In genomic region chr21:33936221-33937038, GRCh38 we compare ENCODE assay signal across 12 cellular contexts. TPM values are rescaled to one million over a fixed set of nuclear protein-coding genes. Genes with fewer than 3 reads are reported as not detected.
A peak's percentile ranks its signal among the peaks of the same experiment; 100 is the strongest.
DNase-seq lines count a peak whose midpoint lies in the region; ATAC-seq and TF ChIP-seq lines count a peak whose summit lies in the region.
"Had no signal": no experiment of that assay in that cellular context is flagged by ENCODE, and none has a peak within 500 bp of the region (broad histone marks: within the 10 kb centered on the region; RNA-seq: fewer than 3 reads in every experiment).

No MANE protein-coding gene starts in this region.

- ATAC-seq in HG02610 (IDR thresholded peaks at IDR 0.05; ENCODE audit: unreplicated experiment) (no peak), GM18858 (IDR thresholded peaks at IDR 0.05; ENCODE audit: unreplicated experiment) (no peak), GM18868 (IDR thresholded peaks at IDR 0.05; ENCODE audit: unreplicated experiment) (no peak)

- peak overlapping the region; percentile 64 for H3K27ac Mint-ChIP-seq in dendritic cell treated with granulocyte-macrophage colony-stimulating factor and Interleukin-4, amounts not matched to agents 40 ng/mL and 50 ng/mL, for 4 days

- H3K36me3 Mint-ChIP-seq in dendritic cell treated with granulocyte-macrophage colony-stimulating factor and Interleukin-4, amounts not matched to agents 40 ng/mL and 50 ng/mL, for 4 days (ENCODE audit: low read depth): no peaks in the 10 kb centered on the region
- H3K36me3 Mint-ChIP-seq: stimulated activated naive B cell treated with anti-CD40 and anti-IgM and Interleukin-4, amounts not matched to agents 10 μg/mL and 1 μg/mL and 100 μg/mL, for 72 hours had no signal

- no peak overlapping the region for H3K4me3 Mint-ChIP-seq in dendritic cell treated with granulocyte-macrophage colony-stimulating factor and Interleukin-4, amounts not matched to agents 40 ng/mL and 50 ng/mL, for 4 days
- H3K4me3 Mint-ChIP-seq: stimulated activated naive B cell treated with anti-CD40 and anti-IgM and Interleukin-4, amounts not matched to agents 10 μg/mL and 1 μg/mL and 100 μg/mL, for 72 hours had no signal

- no peaks in the 10 kb centered on the region for H3K36me3 ChIP-seq in sigmoid colon

- no peak for TF ChIP-seq EP300 in sigmoid colon (IDR thresholded peaks at IDR 0.05)

- intact Hi-C loops in dendritic cell treated with granulocyte-macrophage colony-stimulating factor and Interleukin-4, amounts not matched to agents 40 ng/mL and 50 ng/mL, for 4 days (cut with micrococcal nuclease): loop anchor here (5.0 kb wide), 1 partner anchor 41 kb away; no protein-coding TSS in a partner anchor
- intact Hi-C loops in sigmoid colon (cut with DNase I): no loop called here

- no peak for TF ChIP-seq POLR2A in sigmoid colon (IDR thresholded peaks at IDR 0.05)

- TF ChIP-seq CTCF in sigmoid colon (IDR thresholded peaks at IDR 0.05): no peak

- H3K27me3 Mint-ChIP-seq in dendritic cell treated with granulocyte-macrophage colony-stimulating factor and Interleukin-4, amounts not matched to agents 40 ng/mL and 50 ng/mL, for 4 days: no peaks in the 10 kb centered on the region
- H3K27me3 Mint-ChIP-seq: stimulated activated naive B cell treated with anti-CD40 and anti-IgM and Interleukin-4, amounts not matched to agents 10 μg/mL and 1 μg/mL and 100 μg/mL, for 72 hours had no signal

- H3K27ac ChIP-seq in sigmoid colon: peak overlapping the region in 3 of 4 donors; percentile 34 to 56 (median 36)

- 61 to 76% methylated on average over 5 of the region's 5 CpGs for WGBS in sigmoid colon, 2 donors

- no peak overlapping the region for H3K4me3 ChIP-seq in sigmoid colon

- H3K9me3 Mint-ChIP-seq in dendritic cell treated with granulocyte-macrophage colony-stimulating factor and Interleukin-4, amounts not matched to agents 40 ng/mL and 50 ng/mL, for 4 days: no peaks in the 10 kb centered on the region
- H3K9me3 Mint-ChIP-seq: stimulated activated naive B cell treated with anti-CD40 and anti-IgM and Interleukin-4, amounts not matched to agents 10 μg/mL and 1 μg/mL and 100 μg/mL, for 72 hours had no signal

- no peaks in the 10 kb centered on the region for H3K27me3 ChIP-seq in sigmoid colon

- H3K4me1 Mint-ChIP-seq in dendritic cell treated with granulocyte-macrophage colony-stimulating factor and Interleukin-4, amounts not matched to agents 40 ng/mL and 50 ng/mL, for 4 days (ENCODE audit: low read depth): peaks cover 71% of the 10 kb centered on the region

- DNase-seq in GM03348 (ENCODE audit: low spot score) (peak; percentile 36), T-helper 1 cell (peak in 4 of 5 donors; percentile 38 to 66 (median 53)), sigmoid colon (no peak), NCI-H2196 (lab: John Stamatoyannopoulos, UW; ENCODE audit: unreplicated experiment) (no peak)
- DNase-seq: anterior cingulate cortex; GF-D8; NCI-H446 treated with DMSO at 0.1 percent for 48 hours; stimulated activated naive B cell treated with anti-CD40 and anti-IgM and Interleukin-4, amounts not matched to agents 10 μg/mL and 1 μg/mL and 100 μg/mL, for 72 hours had no signal

- no peaks in the 10 kb centered on the region for H3K9me3 ChIP-seq in sigmoid colon

- H3K4me1 ChIP-seq in sigmoid colon: peaks cover 0 to 39% (median 36%) of the 10 kb centered on the region in 4 donors

RNA-seq across cellular contexts. Expression of gene ATP5PO, which starts 20.8 kb away (rescaled TPM):
- total RNA-seq in sigmoid colon: 100 to 1,000 TPM; 277 to 468 (median 356) TPM
- polyA plus RNA-seq in sigmoid colon: 100 to 1,000 TPM; 378 to 742 (median 633) TPM

Comparison
In these comparisons a context has a peak if more than half of its experiments do, and no peak if none do; other contexts are left out.
1. DNase-seq: peak in GM03348 (single experiment) and T-helper 1 cell (4 of 5); none in sigmoid colon (single experiment) and NCI-H2196 (single experiment).